32 cellular contexts compared by ENCODE assay signal in the genomic region with DNA sequence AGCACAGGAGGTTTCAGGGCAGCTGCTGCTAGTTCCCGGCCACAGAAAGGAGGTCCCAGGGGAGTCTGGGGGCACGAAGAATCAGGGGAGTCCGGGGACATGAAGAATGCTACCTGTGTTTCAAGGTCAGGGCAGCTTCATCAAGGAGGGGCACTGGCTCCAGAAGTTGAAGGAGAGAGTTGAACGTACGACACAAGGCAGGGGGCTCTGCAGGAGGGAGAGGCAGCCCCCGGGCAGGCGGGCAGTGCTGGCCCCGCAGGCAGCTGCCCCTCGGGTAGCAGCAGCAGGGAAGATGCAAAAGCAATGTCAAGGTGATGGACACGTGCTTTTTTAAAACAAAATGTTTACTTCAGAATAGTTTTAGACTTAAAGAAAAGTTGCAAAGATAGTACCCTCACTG.
"Had no signal": no experiment of that assay in that cellular context is flagged by ENCODE, and none has a peak within 500 bp of the region (broad histone marks: within the 10 kb centered on the region; RNA-seq: fewer than 3 reads in every experiment).

No MANE protein-coding gene starts in this region.

- H3K4me3 ChIP-seq: adrenal gland, body of pancreas, breast epithelium had no signal

- H3K36me3 ChIP-seq: adrenal gland, brain microvascular endothelial cell, breast epithelium had no signal

- H3K27me3 ChIP-seq: adrenal gland, body of pancreas, brain microvascular endothelial cell, breast epithelium had no signal

- DNase-seq: activated B cell treated with CpG ODN at 0.5 μM for 24 hours; activated CD4-positive, alpha-beta memory T cell treated with anti-CD3 and anti-CD28 coated beads for 36 hours; activated CD4-positive, alpha-beta T cell treated with anti-CD3 and anti-CD28 coated beads for 4 hours; activated CD4-positive, alpha-beta T cell treated with anti-CD3 and anti-CD28 coated beads, Interleukin-2, amount 10 ng/mL, durations not matched to agents 24 days and 14 days; activated CD4-positive, alpha-beta T cell treated with anti-CD3 and anti-CD28 coated beads, Interleukin-2, amount 50 U/mL, for 1 hour; activated CD4-positive, alpha-beta T cell treated with anti-CD3 and anti-CD28 coated beads, Interleukin-2, amount 50 U/mL, for 4 hours; activated CD4-positive, CD25-positive, alpha-beta regulatory T cell treated with anti-CD3 and anti-CD28 coated beads, Interleukin-2, amount 50 U/mL, for 72 hours; activated CD8-positive, alpha-beta memory T cell treated with anti-CD3 and anti-CD28 coated beads, Interleukin-2, amount 50 U/mL, for 4 hours; activated CD8-positive, alpha-beta T cell treated with anti-CD3 and anti-CD28 coated beads for 36 hours; activated effector memory CD4-positive, alpha-beta T cell treated with anti-CD3 and anti-CD28 coated beads, Interleukin-2, amount 50 U/mL, for 16 hours; activated gamma-delta T cell treated with Interleukin-2 at 50 U/mL for 16 hours; activated naive CD4-positive, alpha-beta T cell; activated naive CD4-positive, alpha-beta T cell treated with anti-CD3 and anti-CD28 coated beads for 36 hours; activated naive CD4-positive, alpha-beta T cell treated with anti-CD3 and anti-CD28 coated beads, Interleukin-2, amount 50 U/mL, for 16 hours; activated naive CD8-positive, alpha-beta T cell treated with anti-CD3 and anti-CD28 coated beads for 36 hours; activated T-cell treated with anti-CD3 and anti-CD28 coated beads for 4 hours; activated T-cell treated with anti-CD3 and anti-CD28 coated beads, Interleukin-2, amount 50 U/mL, for 1 hour; activated T-cell treated with anti-CD3 and anti-CD28 coated beads, Interleukin-2, amount 50 U/mL, for 4 hours; activated T-cell treated with anti-CD3 and anti-CD28 coated beads, Interleukin-2, amount 50 U/mL, for 72 hours; adrenal gland; amniotic stem cell; aorta; body of pancreas; brain microvascular endothelial cell; central memory CD4-positive, alpha-beta T cell; T-helper 1 cell; T-helper 2 cell; T-helper 9 cell had no signal

- H3K27ac ChIP-seq: adrenal gland, body of pancreas, brain microvascular endothelial cell, breast epithelium, VCaP had no signal

- H3K9me3 ChIP-seq: adrenal gland, body of pancreas had no signal

- FAIRE-seq: astrocyte, TTC549 had no signal

- H3K4me1 ChIP-seq: adrenal gland, body of pancreas, breast epithelium had no signal
